In the genomic region with DNA sequence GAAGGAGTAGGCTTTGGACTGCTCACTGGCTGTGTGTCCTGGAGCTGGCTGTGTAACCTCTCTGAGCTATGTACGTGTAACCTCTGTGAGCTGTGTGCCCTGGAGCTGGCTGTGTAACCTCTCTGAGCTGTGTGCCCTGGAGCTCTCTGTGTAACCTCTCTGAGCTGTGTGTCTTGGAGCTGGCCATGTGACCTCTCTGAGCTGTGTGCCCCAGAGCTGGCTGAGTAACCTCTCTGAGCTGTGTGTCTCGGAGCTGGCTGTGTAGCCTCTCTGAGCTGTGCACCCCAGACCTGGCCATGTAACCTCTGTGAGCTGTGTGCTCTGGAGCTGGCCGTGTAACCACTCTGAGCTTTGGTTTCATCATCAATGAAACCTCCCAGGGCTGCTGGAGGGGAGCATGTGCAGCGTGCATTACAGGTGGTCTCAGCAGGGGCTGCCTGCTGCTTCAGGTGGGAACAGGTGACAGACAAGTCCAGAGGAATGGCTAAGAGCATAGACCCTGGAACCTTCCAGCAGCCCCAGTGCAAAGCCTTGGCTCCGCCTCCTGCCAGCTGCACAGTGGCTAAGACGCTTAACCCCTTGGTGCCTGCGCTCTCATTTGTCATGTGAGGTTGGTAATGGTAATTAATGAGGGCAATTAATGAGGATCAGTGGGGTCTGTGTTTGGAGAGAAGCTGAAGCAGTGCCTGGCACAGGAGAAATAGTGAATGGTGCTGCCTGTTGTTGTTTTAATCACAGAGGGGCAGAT, we compare ENCODE assay signal across 1 cellular context.
TF ChIP-seq lines count a peak whose summit lies in the region.

No MANE protein-coding gene starts in this region.

TF ChIP-seq in HepG2, 621 proteins besides CTCF, POLR2A, EP300 and RAD21:
- TF ChIP-seq, protein P1, sequence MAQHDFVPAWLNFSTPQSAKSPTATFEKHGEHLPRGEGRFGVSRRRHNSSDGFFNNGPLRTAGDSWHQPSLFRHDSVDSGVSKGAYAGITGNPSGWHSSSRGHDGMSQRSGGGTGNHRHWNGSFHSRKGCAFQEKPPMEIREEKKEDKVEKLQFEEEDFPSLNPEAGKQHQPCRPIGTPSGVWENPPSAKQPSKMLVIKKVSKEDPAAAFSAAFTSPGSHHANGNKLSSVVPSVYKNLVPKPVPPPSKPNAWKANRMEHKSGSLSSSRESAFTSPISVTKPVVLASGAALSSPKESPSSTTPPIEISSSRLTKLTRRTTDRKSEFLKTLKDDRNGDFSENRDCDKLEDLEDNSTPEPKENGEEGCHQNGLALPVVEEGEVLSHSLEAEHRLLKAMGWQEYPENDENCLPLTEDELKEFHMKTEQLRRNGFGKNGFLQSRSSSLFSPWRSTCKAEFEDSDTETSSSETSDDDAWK (CRISPR knock-in tag; IDR thresholded peaks at IDR 0.05) = no peak
- no peak for TF ChIP-seq REPIN1 (CRISPR knock-in tag; IDR thresholded peaks at IDR 0.05; ENCODE audit: borderline replicate concordance, low read depth)
- peak; percentile 49; the same call in 1 of the 2 replicates for TF ChIP-seq ZNF652 (CRISPR knock-in tag; IDR thresholded peaks at IDR 0.05; ENCODE audit: borderline replicate concordance, low read depth)
- TF ChIP-seq, protein P2, sequence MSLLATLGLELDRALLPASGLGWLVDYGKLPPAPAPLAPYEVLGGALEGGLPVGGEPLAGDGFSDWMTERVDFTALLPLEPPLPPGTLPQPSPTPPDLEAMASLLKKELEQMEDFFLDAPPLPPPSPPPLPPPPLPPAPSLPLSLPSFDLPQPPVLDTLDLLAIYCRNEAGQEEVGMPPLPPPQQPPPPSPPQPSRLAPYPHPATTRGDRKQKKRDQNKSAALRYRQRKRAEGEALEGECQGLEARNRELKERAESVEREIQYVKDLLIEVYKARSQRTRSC (CRISPR knock-in tag; IDR thresholded peaks at IDR 0.05; ENCODE audit: low read depth) = no peak
- TF ChIP-seq ZNF616 (CRISPR knock-in tag; IDR thresholded peaks at IDR 0.05; ENCODE audit: low read depth) = no peak
- no peak for TF ChIP-seq KMT2A (CRISPR knock-in tag; IDR thresholded peaks at IDR 0.05)
- no peak for TF ChIP-seq TP53 (CRISPR knock-in tag; conservative IDR thresholded peaks at IDR 0.05)
- no peak for TF ChIP-seq ZIK1 (CRISPR knock-in tag; IDR thresholded peaks at IDR 0.05; ENCODE audit: borderline replicate concordance, low read depth)
- no peak for TF ChIP-seq HNF4G (IDR thresholded peaks at IDR 0.05; ENCODE audit: borderline replicate concordance, low read depth, low read length)
- TF ChIP-seq HNF4G (CRISPR knock-in tag; IDR thresholded peaks at IDR 0.05; ENCODE audit: borderline replicate concordance, low read depth) = no peak
- no peak for TF ChIP-seq NR1H2 (CRISPR knock-in tag; IDR thresholded peaks at IDR 0.05; ENCODE audit: borderline replicate concordance, low read depth)
- TF ChIP-seq GABPB1 (CRISPR knock-in tag; IDR thresholded peaks at IDR 0.05) = no peak
- no peak for TF ChIP-seq ZNF431 (CRISPR knock-in tag; IDR thresholded peaks at IDR 0.05; ENCODE audit: borderline replicate concordance, low read depth)
- TF ChIP-seq ZNF768 (CRISPR knock-in tag; IDR thresholded peaks at IDR 0.05) = peak; percentile 97; the same call in 1 of the 2 replicates
- TF ChIP-seq GATAD1 (CRISPR knock-in tag; IDR thresholded peaks at IDR 0.05) = no peak
TF ChIP-seq in HepG2: peak in this region for 2.
